In genomic region chr12:57459055-57459749, GRCh38 we compare ENCODE assay signal across 8 cellular contexts. TPM values are rescaled to one million over a fixed set of nuclear protein-coding genes. Genes with fewer than 3 reads are reported as not detected.
DNase-seq lines count a peak whose midpoint lies in the region; ATAC-seq and TF ChIP-seq lines count a peak whose summit lies in the region.

No MANE protein-coding gene starts in this region.

- ATAC-seq in HG03442 (IDR thresholded peaks at IDR 0.05; ENCODE audit: unreplicated experiment), result peak; percentile 51

- H3K36me3 ChIP-seq in BE2C, result no peaks in the 10 kb centered on the region

- peaks cover 6% of the 10 kb centered on the region for H3K4me1 ChIP-seq in BE2C

- H3K4me3 ChIP-seq in BE2C (ENCODE audit: low read depth, low read length) (peak overlapping the region; percentile 77), coronary artery (peak overlapping the region; percentile 93)

- peak; percentile 83 for TF ChIP-seq CTCF in BE2C (IDR thresholded peaks at IDR 0.05; ENCODE audit: low read depth, low read length)
- TF ChIP-seq CTCF in coronary artery (IDR thresholded peaks at IDR 0.05), result peak; percentile 88

- peak overlapping the region; percentile 49 to 87 for H3K27ac ChIP-seq in coronary artery

- DNase-seq in BE2C (peak; percentile 95), GM19238 (ENCODE audit: insufficient read length, low spot score) (peak; percentile 77), NCI-H510A treated with DMSO at 0.1 percent for 48 hours (lab: John Stamatoyannopoulos, UW) (peak; percentile 99), coronary artery (ENCODE audit: low spot score) (peak; percentile 94), left kidney (ENCODE audit: low read depth, low spot score) (peak; percentile 99)
- peak; percentile 87 to 94 for DNase-seq in activated CD4-positive, alpha-beta T cell treated with anti-CD3 and anti-CD28 coated beads for 4 hours
- DNase-seq in stimulated activated CD4-positive, alpha-beta T cell treated with anti-CD3 and anti-CD28 coated beads, Interleukin-1b, Interleukin-23, amount 100 ng/mL, for 48 hours, result peak; percentile 95

- H3K9me3 ChIP-seq in BE2C, result no peaks in the 10 kb centered on the region

- H3K27me3 ChIP-seq in BE2C, result peaks cover 13% of the 10 kb centered on the region

RNA-seq across cellular contexts. Expression of gene GLI1, which starts 0.4 kb away (rescaled TPM):
- 1.5 TPM for polyA plus RNA-seq in BE2C (2012; ENCODE audit: insufficient read depth, insufficient read length, low read depth)

RNA-seq across cellular contexts. Expression of gene INHBE, which starts 4.1 kb away (rescaled TPM):
- 12.7 TPM for polyA plus RNA-seq in BE2C (2012; ENCODE audit: insufficient read depth, insufficient read length, low read depth)

RNA-seq across cellular contexts. Expression of gene ARHGAP9, which starts 20.5 kb away (rescaled TPM):
- 1.4 TPM for polyA plus RNA-seq in BE2C (2012; ENCODE audit: insufficient read depth, insufficient read length, low read depth)

RNA-seq across cellular contexts. Expression of gene INHBC, which starts 24.6 kb away (rescaled TPM):
- polyA plus RNA-seq in BE2C (2012; ENCODE audit: insufficient read depth, insufficient read length, low read depth), result not detected

RNA-seq across cellular contexts. Expression of gene R3HDM2, which starts 28.4 kb away (rescaled TPM):
- 83.2 TPM for polyA plus RNA-seq in BE2C (2012; ENCODE audit: insufficient read depth, insufficient read length, low read depth)

Comparison
In these comparisons a context has a peak if more than half of its experiments do, and no peak if none do; other contexts are left out.
1. Peak in every context shown above with its lines: DNase-seq, ATAC-seq, H3K4me3 ChIP-seq and H3K27ac ChIP-seq.